ENCODE assay signal across 40 cellular contexts in genomic region chr2:108223573-108223972, GRCh38. TPM values are rescaled to one million over a fixed set of nuclear protein-coding genes. Genes with fewer than 3 reads are reported as not detected.
"Had no signal": no experiment of that assay in that cellular context is flagged by ENCODE, and none has a peak within 500 bp of the region (broad histone marks: within the 10 kb centered on the region; RNA-seq: fewer than 3 reads in every experiment).

No MANE protein-coding gene starts in this region.

- H3K4me3 ChIP-seq: adrenal gland, body of pancreas, breast epithelium had no signal

- H3K27me3 Mint-ChIP-seq: activated CD4-positive, alpha-beta memory T cell treated with anti-CD3 and anti-CD28 coated beads for 36 hours; activated CD4-positive, alpha-beta T cell treated with anti-CD3 and anti-CD28 coated beads, Interleukin-2, amount 10 ng/mL, durations not matched to agents 24 days and 14 days had no signal

- H3K4me1 ChIP-seq: adrenal gland, body of pancreas, breast epithelium had no signal

- H3K27ac Mint-ChIP-seq: activated B cell treated with CpG ODN at 0.5 μM for 24 hours; activated CD4-positive, alpha-beta memory T cell treated with anti-CD3 and anti-CD28 coated beads for 36 hours; activated CD4-positive, alpha-beta T cell treated with anti-CD3 and anti-CD28 coated beads, Interleukin-2, amount 10 ng/mL, durations not matched to agents 24 days and 14 days; activated CD8-positive, alpha-beta T cell treated with anti-CD3 and anti-CD28 coated beads for 36 hours; activated naive CD4-positive, alpha-beta T cell treated with anti-CD3 and anti-CD28 coated beads for 36 hours; activated naive CD4-positive, alpha-beta T cell treated with anti-CD3 and anti-CD28 coated beads, Interleukin-2, amount 50 U/mL, for 72 hours; activated naive CD8-positive, alpha-beta T cell treated with anti-CD3 and anti-CD28 coated beads for 36 hours; activated T-cell treated with anti-CD3 and anti-CD28 coated beads, Interleukin-2, amount 50 U/mL, for 72 hours; activated T-helper 1 cell treated with anti-CD3 and anti-CD28 coated beads, Interleukin-12 subunit alpha, Interleukin-12 subunit beta, Interleukin-2, Interleukin-4 antibody, amounts not matched to agents 30 ng/mL and 10 ng/mL and 1 ng/mL, durations not matched to agents 14 hours and 24 hours and 36 hours; activated T-helper 17 cell treated with anti-CD3 and anti-CD28 coated beads, Interleukin-2, amount 50 U/mL, for 72 hours; T-helper 1 cell treated with Interleukin-12 subunit alpha and Interleukin-12 subunit beta and Interleukin-4 antibody, amounts not matched to agents 30 μg/mL and 1 μg/mL, for 36 hours; T-helper 2 cell treated with Interferon-gamma antibody and Interleukin-4, amounts not matched to agents 5 μg/mL and 100 μg/mL, for 36 hours had no signal

- DNase-seq: activated B cell treated with CpG ODN at 0.5 μM for 24 hours; activated CD4-positive, alpha-beta memory T cell treated with anti-CD3 and anti-CD28 coated beads for 36 hours; activated CD4-positive, alpha-beta T cell treated with anti-CD3 and anti-CD28 coated beads for 4 hours; activated CD4-positive, alpha-beta T cell treated with anti-CD3 and anti-CD28 coated beads, Interleukin-2, amount 10 ng/mL, durations not matched to agents 24 days and 14 days; activated CD4-positive, alpha-beta T cell treated with anti-CD3 and anti-CD28 coated beads, Interleukin-2, amount 50 U/mL, for 1 hour; activated CD4-positive, alpha-beta T cell treated with anti-CD3 and anti-CD28 coated beads, Interleukin-2, amount 50 U/mL, for 4 hours; activated CD4-positive, CD25-positive, alpha-beta regulatory T cell treated with anti-CD3 and anti-CD28 coated beads, Interleukin-2, amount 50 U/mL, for 72 hours; activated CD8-positive, alpha-beta memory T cell treated with anti-CD3 and anti-CD28 coated beads, Interleukin-2, amount 50 U/mL, for 4 hours; activated CD8-positive, alpha-beta T cell treated with anti-CD3 and anti-CD28 coated beads for 36 hours; activated effector memory CD4-positive, alpha-beta T cell treated with anti-CD3 and anti-CD28 coated beads, Interleukin-2, amount 50 U/mL, for 16 hours; activated gamma-delta T cell treated with Interleukin-2 at 50 U/mL for 16 hours; activated naive CD4-positive, alpha-beta T cell; activated naive CD4-positive, alpha-beta T cell treated with anti-CD3 and anti-CD28 coated beads for 36 hours; activated naive CD4-positive, alpha-beta T cell treated with anti-CD3 and anti-CD28 coated beads, Interleukin-2, amount 50 U/mL, for 16 hours; activated naive CD8-positive, alpha-beta T cell treated with anti-CD3 and anti-CD28 coated beads for 36 hours; activated T-cell treated with anti-CD3 and anti-CD28 coated beads for 4 hours; activated T-cell treated with anti-CD3 and anti-CD28 coated beads, Interleukin-2, amount 50 U/mL, for 1 hour; activated T-cell treated with anti-CD3 and anti-CD28 coated beads, Interleukin-2, amount 50 U/mL, for 4 hours; activated T-cell treated with anti-CD3 and anti-CD28 coated beads, Interleukin-2, amount 50 U/mL, for 72 hours; adrenal gland; amniotic stem cell; aorta; body of pancreas; brain microvascular endothelial cell; central memory CD4-positive, alpha-beta T cell; T-helper 1 cell; T-helper 2 cell; T-helper 9 cell had no signal

- H3K27ac ChIP-seq: adrenal gland, body of pancreas, brain microvascular endothelial cell, breast epithelium, VCaP had no signal

- H3K4me3 Mint-ChIP-seq: activated B cell treated with CpG ODN at 0.5 μM for 24 hours; activated CD4-positive, alpha-beta memory T cell treated with anti-CD3 and anti-CD28 coated beads for 36 hours; activated CD4-positive, alpha-beta T cell treated with anti-CD3 and anti-CD28 coated beads, Interleukin-2, amount 10 ng/mL, durations not matched to agents 24 days and 14 days; activated CD8-positive, alpha-beta T cell treated with anti-CD3 and anti-CD28 coated beads for 36 hours; activated naive CD4-positive, alpha-beta T cell treated with anti-CD3 and anti-CD28 coated beads for 36 hours; activated naive CD8-positive, alpha-beta T cell treated with anti-CD3 and anti-CD28 coated beads for 36 hours; activated T-cell treated with anti-CD3 and anti-CD28 coated beads, Interleukin-2, amount 50 U/mL, for 4 hours; activated T-cell treated with anti-CD3 and anti-CD28 coated beads, Interleukin-2, amount 50 U/mL, for 72 hours; activated T-helper 1 cell treated with anti-CD3 and anti-CD28 coated beads, Interleukin-12 subunit alpha, Interleukin-12 subunit beta, Interleukin-2, Interleukin-4 antibody, amounts not matched to agents 30 ng/mL and 10 ng/mL and 1 ng/mL, durations not matched to agents 14 hours and 24 hours and 36 hours; activated T-helper 17 cell treated with anti-CD3 and anti-CD28 coated beads, Interleukin-2, amount 50 U/mL, for 72 hours; T-helper 1 cell treated with Interleukin-12 subunit alpha and Interleukin-12 subunit beta and Interleukin-4 antibody, amounts not matched to agents 30 μg/mL and 1 μg/mL, for 36 hours; T-helper 2 cell treated with Interferon-gamma antibody and Interleukin-4, amounts not matched to agents 5 μg/mL and 100 μg/mL, for 36 hours had no signal

- H3K36me3 Mint-ChIP-seq: activated CD4-positive, alpha-beta memory T cell treated with anti-CD3 and anti-CD28 coated beads for 36 hours; activated naive CD8-positive, alpha-beta T cell treated with anti-CD3 and anti-CD28 coated beads for 36 hours had no signal

- ATAC-seq: activated CD8-positive, alpha-beta T cell treated with anti-CD3 and anti-CD28 coated beads for 36 hours; activated naive CD4-positive, alpha-beta T cell treated with anti-CD3 and anti-CD28 coated beads, Interleukin-2, amount 50 U/mL, for 72 hours; activated T-cell treated with anti-CD3 and anti-CD28 coated beads, Interleukin-2, amount 50 U/mL, for 4 hours; activated T-cell treated with anti-CD3 and anti-CD28 coated beads, Interleukin-2, amount 50 U/mL, for 72 hours; activated T-helper 17 cell treated with anti-CD3 and anti-CD28 coated beads, Interleukin-2, amount 50 U/mL, for 72 hours; body of pancreas had no signal

- FAIRE-seq: astrocyte, TTC549 had no signal

- H3K36me3 ChIP-seq: adrenal gland, brain microvascular endothelial cell, breast epithelium had no signal

- H3K4me1 Mint-ChIP-seq: activated B cell treated with CpG ODN at 0.5 μM for 24 hours; activated CD4-positive, alpha-beta T cell treated with anti-CD3 and anti-CD28 coated beads, Interleukin-2, amount 10 ng/mL, durations not matched to agents 24 days and 14 days; activated naive CD8-positive, alpha-beta T cell treated with anti-CD3 and anti-CD28 coated beads for 36 hours; activated T-helper 17 cell treated with anti-CD3 and anti-CD28 coated beads, Interleukin-2, amount 50 U/mL, for 72 hours had no signal

- H3K9me3 Mint-ChIP-seq: activated T-helper 1 cell treated with anti-CD3 and anti-CD28 coated beads, Interleukin-12 subunit alpha, Interleukin-12 subunit beta, Interleukin-2, Interleukin-4 antibody, amounts not matched to agents 30 ng/mL and 10 ng/mL and 1 ng/mL, durations not matched to agents 14 hours and 24 hours and 36 hours had no signal

- H3K27me3 ChIP-seq: adrenal gland, body of pancreas, brain microvascular endothelial cell, breast epithelium had no signal

RNA-seq across cellular contexts. Expression of gene SULT1C3, which starts 16.2 kb away (rescaled TPM):
- total RNA-seq: activated B cell treated with CpG ODN at 0.5 μM for 24 hours; activated CD4-positive, alpha-beta memory T cell treated with anti-CD3 and anti-CD28 coated beads for 36 hours; activated CD4-positive, alpha-beta T cell treated with anti-CD3 and anti-CD28 coated beads, Interleukin-2, amount 10 ng/mL, durations not matched to agents 24 days and 14 days; activated CD8-positive, alpha-beta memory T cell treated with anti-CD3 and anti-CD28 coated beads for 36 hours; activated CD8-positive, alpha-beta T cell treated with anti-CD3 and anti-CD28 coated beads for 36 hours; activated naive CD4-positive, alpha-beta T cell treated with anti-CD3 and anti-CD28 coated beads for 36 hours; activated naive CD4-positive, alpha-beta T cell treated with anti-CD3 and anti-CD28 coated beads, Interleukin-2, amount 50 U/mL, for 72 hours; activated naive CD8-positive, alpha-beta T cell treated with anti-CD3 and anti-CD28 coated beads for 36 hours; activated T-cell treated with anti-CD3 and anti-CD28 coated beads, Interleukin-2, amount 50 U/mL, for 4 hours; activated T-cell treated with anti-CD3 and anti-CD28 coated beads, Interleukin-2, amount 50 U/mL, for 72 hours; activated T-helper 1 cell treated with anti-CD3 and anti-CD28 coated beads, Interleukin-12 subunit alpha, Interleukin-12 subunit beta, Interleukin-2, Interleukin-4 antibody, amounts not matched to agents 30 ng/mL and 10 ng/mL and 1 ng/mL, durations not matched to agents 14 hours and 24 hours and 36 hours; activated T-helper 17 cell treated with anti-CD3 and anti-CD28 coated beads, Interleukin-2, amount 50 U/mL, for 72 hours; adrenal gland; aorta; astrocyte; body of pancreas; cardiac septum; cerebellum had no signal
- polyA plus RNA-seq: adrenal gland, aorta had no signal
